9 cellular contexts compared by ENCODE assay signal in the genomic region with DNA sequence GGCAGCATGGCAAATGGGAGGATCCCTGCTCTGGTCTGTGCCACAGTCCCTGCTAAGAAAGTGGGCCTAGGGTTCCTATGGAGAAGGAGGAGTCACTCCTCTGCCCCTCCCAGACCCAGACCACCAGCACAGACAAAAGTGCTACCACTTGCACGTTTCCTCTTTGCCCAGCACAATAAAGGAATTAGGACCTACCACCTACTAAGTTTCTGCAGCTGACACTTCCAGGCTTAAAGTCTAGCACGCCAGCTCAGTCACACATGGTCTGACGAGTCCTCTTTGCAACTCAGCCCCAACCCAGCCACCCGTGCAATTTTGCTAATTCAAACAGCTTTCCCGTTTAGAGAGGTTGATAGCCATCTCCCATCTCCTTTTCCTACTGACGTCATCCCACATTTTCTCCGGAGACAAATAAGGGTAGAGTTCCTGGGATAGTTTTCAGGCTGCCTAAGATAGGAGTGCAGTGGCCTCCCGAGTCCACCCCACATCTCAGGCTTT.
DNase-seq lines count a peak whose midpoint lies in the region; FAIRE-seq and TF ChIP-seq lines count a peak whose summit lies in the region.
"Had no signal": no experiment of that assay in that cellular context is flagged by ENCODE, and none has a peak within 500 bp of the region (broad histone marks: within the 10 kb centered on the region; RNA-seq: fewer than 3 reads in every experiment).

No MANE protein-coding gene starts in this region.

- H3K4me3 ChIP-seq in astrocyte (ENCODE audit: insufficient read depth, low read depth, low read length) = peak overlapping the region; percentile 76
- H3K4me3 ChIP-seq in spleen = peak overlapping the region; percentile 68 to 94 (median 72)

- TF ChIP-seq CTCF in astrocyte (IDR thresholded peaks at IDR 0.05; ENCODE audit: insufficient read depth, low read depth, low read length) = no peak
- no peak for TF ChIP-seq CTCF in spleen (IDR thresholded peaks at IDR 0.05 in 8 of 11, conservative IDR thresholded peaks at IDR 0.05 in 3 of 11)

- no peak overlapping the region for H2AFZ ChIP-seq in astrocyte (ENCODE audit: low read depth, low read length)

- H3K4me3 Mint-ChIP-seq in astrocyte (ENCODE audit: unreplicated experiment) (peak overlapping the region; percentile 96), immature natural killer cell (peak overlapping the region; percentile 94 to 99 (median 94))

- H3K36me3 Mint-ChIP-seq in astrocyte (ENCODE audit: low read depth, unreplicated experiment) (peaks cover 4% of the 10 kb centered on the region), immature natural killer cell (no peaks in the 10 kb centered on the region)

- peak overlapping the region; percentile 97 for H3K4me2 ChIP-seq in astrocyte (ENCODE audit: low read length)

- no peaks in the 10 kb centered on the region for H3K27me3 ChIP-seq in astrocyte (ENCODE audit: insufficient read depth, low read length)
- no peaks in the 10 kb centered on the region for H3K27me3 ChIP-seq in spleen (replicated peaks in 1 of 7)

- TF ChIP-seq POLR2A in spleen (IDR thresholded peaks at IDR 0.05) = no peak

- H3K9me3 ChIP-seq in astrocyte (ENCODE audit: insufficient read depth, low read depth, low read length) (no peaks in the 10 kb centered on the region), spleen (no peaks in the 10 kb centered on the region)

- H3K27ac ChIP-seq in astrocyte (ENCODE audit: low read depth, low read length) (peak overlapping the region; percentile 92), spleen (peak overlapping the region; percentile 94 to 99 (median 97))

- peaks cover 70% of the 10 kb centered on the region for H3K79me2 ChIP-seq in astrocyte (ENCODE audit: insufficient read depth, low read length)

- H3K4me1 Mint-ChIP-seq in astrocyte (ENCODE audit: low read depth, unreplicated experiment) (peaks cover 53% of the 10 kb centered on the region), immature natural killer cell (peaks cover 66 to 71% of the 10 kb centered on the region in 2 donors)

- intact Hi-C loops in spleen (cut with DNase I; ENCODE audit: low total_unique reads) = loop anchor here (5.0 to 10.0 kb wide), 2 partner anchors 33 to 51 kb away; no protein-coding TSS in a partner anchor

- H4K20me1 ChIP-seq in astrocyte (ENCODE audit: insufficient read depth, low read length) = peaks cover 38% of the 10 kb centered on the region

- H3K36me3 ChIP-seq in astrocyte (ENCODE audit: insufficient read depth, low read length) (no peaks in the 10 kb centered on the region), spleen (peaks cover 0 to 5% (median 0%) of the 10 kb centered on the region in 6 donors)

- no peak for FAIRE-seq in astrocyte (lab: Jason Lieb, UNC)
- FAIRE-seq: endometrium had no signal

- DNase-seq in NCI-H510A treated with DMSO at 0.1 percent for 48 hours (lab: John Stamatoyannopoulos, UW) = peak; percentile 25
- DNase-seq in NCI-H510A (lab: John Stamatoyannopoulos, UW) = no peak
- peak; percentile 20 for DNase-seq in LoVo (ENCODE audit: low spot score)
- DNase-seq in astrocyte (ENCODE audit: low read depth) = peak; percentile 92
- DNase-seq in immature natural killer cell = peak; percentile 37 to 42 (median 38)
- peak; percentile 77 for DNase-seq in spleen
- no peak for DNase-seq in cortex of kidney (lab: John Stamatoyannopoulos, UW)
- no peak for DNase-seq in NCI-H2196 (lab: John Stamatoyannopoulos, UW; ENCODE audit: unreplicated experiment)

- peak overlapping the region; percentile 98 for H3K27ac Mint-ChIP-seq in astrocyte (ENCODE audit: unreplicated experiment)
- peak overlapping the region; percentile 89 to 98 (median 97) for H3K27ac Mint-ChIP-seq in immature natural killer cell

- WGBS in spleen, 5 donors = 4 to 9% (median 4%) methylated on average over 8 of the region's 8 CpGs

- H3K27me3 Mint-ChIP-seq in astrocyte (ENCODE audit: low read depth, unreplicated experiment) (no peaks in the 10 kb centered on the region), immature natural killer cell (ENCODE audit: low read depth in 3 of 3) (peaks cover 0 to 22% (median 16%) of the 10 kb centered on the region in 3 donors)

- H3K4me1 ChIP-seq in astrocyte (ENCODE audit: insufficient read depth, low read length) (peaks cover 63% of the 10 kb centered on the region), spleen (peaks cover 47 to 94% (median 71%) of the 10 kb centered on the region in 6 donors)

- H3K9ac ChIP-seq in astrocyte (ENCODE audit: low read length) = peak overlapping the region; percentile 95

- no peaks in the 10 kb centered on the region for H3K9me3 Mint-ChIP-seq in astrocyte (ENCODE audit: unreplicated experiment)
- no peaks in the 10 kb centered on the region for H3K9me3 Mint-ChIP-seq in immature natural killer cell

Comparison
In these comparisons a context has a peak if more than half of its experiments do, and no peak if none do; other contexts are left out.
1. DNase-seq: peak in NCI-H510A treated with DMSO at 0.1 percent for 48 hours (single experiment), LoVo (single experiment), astrocyte (single experiment), immature natural killer cell (3 of 3) and spleen (single experiment); none in NCI-H510A (single experiment), cortex of kidney (single experiment) and NCI-H2196 (single experiment).